In genomic region chr6:15247750-15248450, GRCh38 we compare ENCODE assay signal across 1 cellular context.
TF ChIP-seq lines count a peak whose summit lies in the region.

No MANE protein-coding gene starts in this region.

TF ChIP-seq in HepG2, 621 proteins besides CTCF, POLR2A, EP300 and RAD21 (continued from another document and continues in another):
- TF ChIP-seq ZNF280D (CRISPR knock-in tag; IDR thresholded peaks at IDR 0.05) (0 out of 2 replicates have a peak, but pooled peaks have one; percentile 48), ZNF740 (CRISPR knock-in tag; IDR thresholded peaks at IDR 0.05) (no peak), KDM1A (CRISPR knock-in tag; IDR thresholded peaks at IDR 0.05) (no peak), ZNF160 (CRISPR knock-in tag; IDR thresholded peaks at IDR 0.05) (no peak), FOXJ3 (CRISPR knock-in tag; IDR thresholded peaks at IDR 0.05; ENCODE audit: borderline replicate concordance) (peak; percentile 18; the same call in 1 of the 2 replicates), ZNF781 (CRISPR knock-in tag; IDR thresholded peaks at IDR 0.05; ENCODE audit: borderline replicate concordance, not compliant biosample characterization) (peak; percentile 39), KDM2A (CRISPR knock-in tag; IDR thresholded peaks at IDR 0.05; ENCODE audit: borderline replicate concordance, low read depth) (peak; percentile 81), KLF15 (CRISPR knock-in tag; IDR thresholded peaks at IDR 0.05; ENCODE audit: borderline replicate concordance) (no peak), FOXP1 (IDR thresholded peaks at IDR 0.05) (no peak), FOXP1 (CRISPR knock-in tag; IDR thresholded peaks at IDR 0.05) (no peak), SSRP1 (CRISPR knock-in tag; IDR thresholded peaks at IDR 0.05) (no peak), ZNF546 (CRISPR knock-in tag; conservative IDR thresholded peaks at IDR 0.05) (no peak), ZC3H4 (CRISPR knock-in tag; IDR thresholded peaks at IDR 0.05; ENCODE audit: borderline replicate concordance) (no peak), SIN3A (IDR thresholded peaks at IDR 0.05; ENCODE audit: borderline replicate concordance, low read depth, low read length) (peak; percentile 46; the same call in 1 of the 2 replicates), ZNF10 (CRISPR knock-in tag; IDR thresholded peaks at IDR 0.05; ENCODE audit: borderline replicate concordance, low read depth) (no peak), RBFOX2 (IDR thresholded peaks at IDR 0.05; ENCODE audit: low read depth, low read length) (peak; percentile 62; the same call in 1 of the 2 replicates), KDM5A (IDR thresholded peaks at IDR 0.05; ENCODE audit: borderline replicate concordance, low read length) (0 out of 2 replicates have a peak, but pooled peaks have one; percentile 2), ZNF282 (IDR thresholded peaks at IDR 0.05; ENCODE audit: partially characterized antibody) (no peak), MTF2 (CRISPR knock-in tag; IDR thresholded peaks at IDR 0.05; ENCODE audit: borderline replicate concordance) (no peak), ZFYVE20 (CRISPR knock-in tag; IDR thresholded peaks at IDR 0.05; ENCODE audit: borderline replicate concordance, low read depth) (no peak), ISX (CRISPR knock-in tag; conservative IDR thresholded peaks at IDR 0.05) (no peak), MED8 (CRISPR knock-in tag; IDR thresholded peaks at IDR 0.05; ENCODE audit: insufficient replicate concordance) (peak; percentile 34), ZNF317 (CRISPR knock-in tag; IDR thresholded peaks at IDR 0.05) (0 out of 2 replicates have a peak, but pooled peaks have one; percentile 27), ZNF33B (CRISPR knock-in tag; IDR thresholded peaks at IDR 0.05) (no peak), POLR2AphosphoS5 (IDR thresholded peaks at IDR 0.05; ENCODE audit: low read depth, low read length) (no peak), ZNF770 (CRISPR knock-in tag; IDR thresholded peaks at IDR 0.05) (no peak), ZBTB10 (CRISPR knock-in tag; IDR thresholded peaks at IDR 0.05; ENCODE audit: borderline replicate concordance) (0 out of 2 replicates have a peak, but pooled peaks have one; percentile 55), ZNF652 (CRISPR knock-in tag; IDR thresholded peaks at IDR 0.05; ENCODE audit: borderline replicate concordance, low read depth) (peak; percentile 75), E2F5 (CRISPR knock-in tag; conservative IDR thresholded peaks at IDR 0.05) (no peak), XRCC5 (optimal IDR thresholded peaks at IDR 0.05; ENCODE audit: low read length) (peak; percentile 55), ZNF619 (CRISPR knock-in tag; IDR thresholded peaks at IDR 0.05) (no peak), GPBP1L1 (CRISPR knock-in tag; IDR thresholded peaks at IDR 0.05) (no peak), ZBTB49 (CRISPR knock-in tag; IDR thresholded peaks at IDR 0.05; ENCODE audit: borderline replicate concordance) (no peak), DPF2 (CRISPR knock-in tag; IDR thresholded peaks at IDR 0.05; ENCODE audit: borderline replicate concordance, low read depth) (no peak), THAP11 (CRISPR knock-in tag; IDR thresholded peaks at IDR 0.05) (no peak), ZBTB34 (CRISPR knock-in tag; IDR thresholded peaks at IDR 0.05) (no peak), ZFP36L2 (CRISPR knock-in tag; IDR thresholded peaks at IDR 0.05) (no peak), DBP (CRISPR knock-in tag; IDR thresholded peaks at IDR 0.05; ENCODE audit: not compliant biosample characterization) (no peak), MED1 (CRISPR knock-in tag; IDR thresholded peaks at IDR 0.05) (0 out of 2 replicates have a peak, but pooled peaks have one; percentile 17), SOX6 (IDR thresholded peaks at IDR 0.05) (no peak), SOX6 (CRISPR knock-in tag; IDR thresholded peaks at IDR 0.05) (no peak), ELF1 (CRISPR knock-in tag; IDR thresholded peaks at IDR 0.05) (0 out of 2 replicates have a peak, but pooled peaks have one; percentile 10), ZNF790 (CRISPR knock-in tag; IDR thresholded peaks at IDR 0.05; ENCODE audit: borderline replicate concordance) (no peak), KDM5B (CRISPR knock-in tag; IDR thresholded peaks at IDR 0.05; ENCODE audit: borderline replicate concordance) (peak; percentile 64; the same call in 1 of the 2 replicates), GABPB1 (CRISPR knock-in tag; IDR thresholded peaks at IDR 0.05) (no peak), ZBTB7B (CRISPR knock-in tag; IDR thresholded peaks at IDR 0.05) (peak; percentile 67; the same call in 1 of the 2 replicates), ZNF501 (CRISPR knock-in tag; IDR thresholded peaks at IDR 0.05) (peak; percentile 43; the same call in 1 of the 2 replicates), ZNF644 (CRISPR knock-in tag; IDR thresholded peaks at IDR 0.05; ENCODE audit: low read depth) (no peak), ZNF562 (CRISPR knock-in tag; IDR thresholded peaks at IDR 0.05; ENCODE audit: borderline replicate concordance) (no peak), HIVEP1 (CRISPR knock-in tag; IDR thresholded peaks at IDR 0.05) (peak; percentile 33; the same call in 1 of the 2 replicates), NFRKB (IDR thresholded peaks at IDR 0.05) (no peak), ZNF724P (CRISPR knock-in tag; IDR thresholded peaks at IDR 0.05; ENCODE audit: borderline replicate concordance) (no peak), SKI (IDR thresholded peaks at IDR 0.05; ENCODE audit: partially characterized antibody) (no peak), POLR2AphosphoS2 (IDR thresholded peaks at IDR 0.05; ENCODE audit: low read depth, low read length) (no peak), MYC (CRISPR knock-in tag; IDR thresholded peaks at IDR 0.05; ENCODE audit: borderline replicate concordance) (peak; percentile 39; the same call in 1 of the 2 replicates)
